ENCODE assay signal across 9 cellular contexts in genomic region chr15:38530113-38530512, GRCh38. TPM values are rescaled to one million over a fixed set of nuclear protein-coding genes. Genes with fewer than 3 reads are reported as not detected.
DNase-seq lines count a peak whose midpoint lies in the region; ATAC-seq and TF ChIP-seq lines count a peak whose summit lies in the region.
"Had no signal": no experiment of that assay in that cellular context is flagged by ENCODE, and none has a peak within 500 bp of the region (broad histone marks: within the 10 kb centered on the region; RNA-seq: fewer than 3 reads in every experiment).

No MANE protein-coding gene starts in this region.

- H3K27me3 Mint-ChIP-seq in activated CD8-positive, alpha-beta T cell treated with anti-CD3 and anti-CD28 coated beads, Interleukin-2, amount 10 ng/mL, durations not matched to agents 7 days and 5 days (ENCODE audit: low read depth): no peaks in the 10 kb centered on the region
- H3K27me3 Mint-ChIP-seq in naive thymus-derived CD8-positive, alpha-beta T cell: no peaks in the 10 kb centered on the region

- TF ChIP-seq CTCF in gastroesophageal sphincter (IDR thresholded peaks at IDR 0.05): no peak

- peak overlapping the region; percentile 15 for H3K27ac Mint-ChIP-seq in activated CD8-positive, alpha-beta T cell treated with anti-CD3 and anti-CD28 coated beads, Interleukin-2, amount 10 ng/mL, durations not matched to agents 7 days and 5 days
- peak overlapping the region; percentile 40 to 91 (median 76) for H3K27ac Mint-ChIP-seq in naive thymus-derived CD8-positive, alpha-beta T cell

- H3K4me3 ChIP-seq in gastroesophageal sphincter: no peak overlapping the region

- H3K27me3 ChIP-seq in gastroesophageal sphincter: no peaks in the 10 kb centered on the region

- H3K36me3 Mint-ChIP-seq in activated CD8-positive, alpha-beta T cell treated with anti-CD3 and anti-CD28 coated beads, Interleukin-2, amount 10 ng/mL, durations not matched to agents 7 days and 5 days (ENCODE audit: low read depth): peaks cover 95% of the 10 kb centered on the region
- peaks cover 5 to 91% (median 23%) of the 10 kb centered on the region in 3 donors for H3K36me3 Mint-ChIP-seq in naive thymus-derived CD8-positive, alpha-beta T cell

- no peak overlapping the region for H3K4me3 Mint-ChIP-seq in activated CD8-positive, alpha-beta T cell treated with anti-CD3 and anti-CD28 coated beads, Interleukin-2, amount 10 ng/mL, durations not matched to agents 7 days and 5 days
- H3K4me3 Mint-ChIP-seq in naive thymus-derived CD8-positive, alpha-beta T cell: peak overlapping the region in 1 of 10 donors; percentile 10

- no peak overlapping the region for H3K27ac ChIP-seq in gastroesophageal sphincter

- TF ChIP-seq POLR2A in gastroesophageal sphincter (IDR thresholded peaks at IDR 0.05): no peak

- CTCF ChIA-PET in activated CD8-positive, alpha-beta T cell treated with anti-CD3 and anti-CD28 coated beads, Interleukin-2, amount 10 ng/mL, durations not matched to agents 7 days and 5 days (lab: Charles Lee): interaction anchor here (1.1 to 2.6 kb wide), 7 partner anchors 11 to 169 kb away, joined by 4 to 12 read pairs (median 6); partner anchors contain the start of gene FAM98B

- ATAC-seq in GM18508 (IDR thresholded peaks at IDR 0.05; ENCODE audit: insufficient read depth, unreplicated experiment) (peak; percentile 76), HG02588 (IDR thresholded peaks at IDR 0.05; ENCODE audit: unreplicated experiment) (peak; percentile 69), HG03196 (IDR thresholded peaks at IDR 0.05; ENCODE audit: unreplicated experiment) (no peak), GM19467 (IDR thresholded peaks at IDR 0.05; ENCODE audit: unreplicated experiment) (no peak), gastroesophageal sphincter (no peak)
- ATAC-seq in activated CD8-positive, alpha-beta T cell treated with anti-CD3 and anti-CD28 coated beads, Interleukin-2, amount 10 ng/mL, durations not matched to agents 7 days and 5 days: no peak
- no peak for ATAC-seq in naive thymus-derived CD8-positive, alpha-beta T cell
- ATAC-seq: right cardiac atrium had no signal

- H3K9me3 Mint-ChIP-seq in activated CD8-positive, alpha-beta T cell treated with anti-CD3 and anti-CD28 coated beads, Interleukin-2, amount 10 ng/mL, durations not matched to agents 7 days and 5 days (ENCODE audit: insufficient read depth): no peaks in the 10 kb centered on the region
- no peaks in the 10 kb centered on the region for H3K9me3 Mint-ChIP-seq in naive thymus-derived CD8-positive, alpha-beta T cell

- peak; percentile 24 for DNase-seq in activated CD8-positive, alpha-beta T cell treated with anti-CD3 and anti-CD28 coated beads, Interleukin-2, amount 10 ng/mL, durations not matched to agents 7 days and 5 days
- no peak for DNase-seq in naive thymus-derived CD8-positive, alpha-beta T cell
- DNase-seq: NCI-H774, right cardiac atrium had no signal

- WGBS in gastroesophageal sphincter (ENCODE audit: low coverage in 1 of 2), 2 donors: 100% methylated on average over 1 of the region's 1 CpG; no CpG with 5 or more reads in 1 of the 2 donors

- no peak for TF ChIP-seq EP300 in gastroesophageal sphincter (IDR thresholded peaks at IDR 0.05)

- peaks cover 0 to under 1% (median 0%) of the 10 kb centered on the region in 3 donors for H3K4me1 ChIP-seq in gastroesophageal sphincter

- no peaks in the 10 kb centered on the region for H3K36me3 ChIP-seq in gastroesophageal sphincter

- H3K4me1 Mint-ChIP-seq in activated CD8-positive, alpha-beta T cell treated with anti-CD3 and anti-CD28 coated beads, Interleukin-2, amount 10 ng/mL, durations not matched to agents 7 days and 5 days (ENCODE audit: low read depth): peaks cover 71% of the 10 kb centered on the region
- H3K4me1 Mint-ChIP-seq in naive thymus-derived CD8-positive, alpha-beta T cell: peaks cover 54 to 94% (median 87%) of the 10 kb centered on the region in 4 donors

- POLR2A ChIA-PET in activated CD8-positive, alpha-beta T cell treated with anti-CD3 and anti-CD28 coated beads, Interleukin-2, amount 10 ng/mL, durations not matched to agents 7 days and 5 days (lab: Charles Lee): interaction anchor here (1.2 kb wide), 1 partner anchor 34 kb away, joined by 3 read pairs; no protein-coding TSS in a partner anchor
- POLR2A ChIA-PET in naive thymus-derived CD8-positive, alpha-beta T cell (lab: Charles Lee): interaction anchor here (0.5 kb wide), 1 partner anchor 28 kb away, joined by 4 read pairs; no protein-coding TSS in a partner anchor

- no peaks in the 10 kb centered on the region for H3K9me3 ChIP-seq in gastroesophageal sphincter

RNA-seq across cellular contexts. Expression of gene RASGRP1, which starts 34.5 kb away (rescaled TPM):
- total RNA-seq in activated CD8-positive, alpha-beta T cell treated with anti-CD3 and anti-CD28 coated beads, Interleukin-2, amount 10 ng/mL, durations not matched to agents 7 days and 5 days: 100 to 1,000 TPM; 161 to 165 TPM
- 10 to 100 TPM; 83.7 to 88.5 TPM for total RNA-seq in naive thymus-derived CD8-positive, alpha-beta T cell
- polyA plus RNA-seq in naive thymus-derived CD8-positive, alpha-beta T cell: 10 to 100 TPM; 52.3 to 90.5 (median 73.4) TPM
- under 1 TPM; 0.16 to 0.81 (median 0.55) TPM for total RNA-seq in gastroesophageal sphincter

Comparison
In these comparisons a context has a peak if more than half of its experiments do, and no peak if none do; other contexts are left out.
1. ATAC-seq: peak in GM18508 (single experiment) and HG02588 (single experiment); none in activated CD8-positive, alpha-beta T cell treated with anti-CD3 and anti-CD28 coated beads, Interleukin-2, amount 10 ng/mL, durations not matched to agents 7 days and 5 days (single experiment), naive thymus-derived CD8-positive, alpha-beta T cell (0 of 2), HG03196 (single experiment), GM19467 (single experiment) and gastroesophageal sphincter (single experiment).
2. RNA of gene RASGRP1, which starts 34.5 kb away (total RNA-seq): 161 to 165 TPM in activated CD8-positive, alpha-beta T cell treated with anti-CD3 and anti-CD28 coated beads, Interleukin-2, amount 10 ng/mL, durations not matched to agents 7 days and 5 days and 83.7 to 88.5 TPM in naive thymus-derived CD8-positive, alpha-beta T cell; 0.16 to 0.81 TPM in gastroesophageal sphincter; every median in the first group is over 10 times any median in the second.